10 cellular contexts compared by ENCODE assay signal in genomic region chr3:52518723-52519444, GRCh38. TPM values are rescaled to one million over a fixed set of nuclear protein-coding genes. Genes with fewer than 3 reads are reported as not detected.
DNase-seq lines count a peak whose midpoint lies in the region; ATAC-seq, FAIRE-seq and TF ChIP-seq lines count a peak whose summit lies in the region.
"Had no signal": no experiment of that assay in that cellular context is flagged by ENCODE, and none has a peak within 500 bp of the region (broad histone marks: within the 10 kb centered on the region; RNA-seq: fewer than 3 reads in every experiment).

No MANE protein-coding gene starts in this region.

- H3K4me2 ChIP-seq in SK-N-SH, result no peak overlapping the region
- H3K4me2 ChIP-seq in HepG2 (ENCODE audit: low read depth, low read length), result peak overlapping the region; percentile 15; the same call in 1 of the 2 replicates

- peaks cover 0 to 10% of the 10 kb centered on the region in 2 experiments; a peak in 1 of 4 replicates for H3K4me1 ChIP-seq in SK-N-SH (ENCODE audit: control insufficient read depth in 1 of 2, insufficient read depth in 2 of 2, low read depth in 1 of 2, low read length in 1 of 2)
- peaks cover 27% of the 10 kb centered on the region for H3K4me1 ChIP-seq in HepG2 (ENCODE audit: insufficient read depth, low read length)
- H3K4me1 ChIP-seq in transverse colon, result peaks cover 0 to 4% (median 0%) of the 10 kb centered on the region in 4 donors

- H3K4me3 ChIP-seq in SK-N-SH (ENCODE audit: low read depth in 2 of 2, low read length in 1 of 2) (no peak overlapping the region), HepG2 (replicated peaks in 1 of 3; ENCODE audit: insufficient read depth in 1 of 3, low read depth in 2 of 3, low read length in 3 of 3) (no peak overlapping the region), transverse colon (peak overlapping the region in 2 of 4 donors; percentile 18 to 35)

- DNase-seq in SK-N-SH, result peak; percentile 77
- no peak for DNase-seq in HepG2 (ENCODE audit: low spot score)
- peak; percentile 55 for DNase-seq in transverse colon
- no peak for DNase-seq in NCI-H2171 (lab: John Stamatoyannopoulos, UW)
- DNase-seq: NCI-H1930 had no signal

- H3K9ac ChIP-seq in SK-N-SH, result no peak overlapping the region
- no peak overlapping the region for H3K9ac ChIP-seq in HepG2 (ENCODE audit: insufficient read depth, low read depth, low read length)

- TF ChIP-seq CTCF in SK-N-SH (IDR thresholded peaks at IDR 0.05) (no peak), HepG2 (CRISPR knock-in tag; IDR thresholded peaks at IDR 0.05) (0 out of 2 replicates have a peak, but pooled peaks have one; percentile 25), transverse colon (IDR thresholded peaks at IDR 0.05) (no peak)

- POLR2A ChIA-PET in SK-N-SH (lab: Yijun Ruan, JAX), result interaction anchor here (0.8 kb wide), 1 partner anchor 8 kb away, joined by 3 read pairs; no protein-coding TSS in a partner anchor
- POLR2A ChIA-PET in HepG2 (lab: Yijun Ruan, JAX), result interaction anchor here (1.0 to 1.4 kb wide), 2 partner anchors 8 to 13 kb away, joined by 3 to 5 read pairs; no protein-coding TSS in a partner anchor

- H3K9me2 ChIP-seq in SK-N-SH, result no peaks in the 10 kb centered on the region

- TF ChIP-seq EP300 in SK-N-SH (IDR thresholded peaks at IDR 0.05; ENCODE audit: borderline replicate concordance in 1 of 2, low read depth in 1 of 2, low read length in 1 of 2) (no peak), HepG2 (IDR thresholded peaks at IDR 0.05; ENCODE audit: low read depth in 2 of 2, low read length in 2 of 2) (no peak), HepG2 (CRISPR knock-in tag; IDR thresholded peaks at IDR 0.05; ENCODE audit: borderline replicate concordance) (no peak), transverse colon (IDR thresholded peaks at IDR 0.05; ENCODE audit: low read depth) (no peak)

- H3K36me3 ChIP-seq in SK-N-SH (replicated peaks in 1 of 2; ENCODE audit: control insufficient read depth in 1 of 2, insufficient read depth in 2 of 2, low read length in 1 of 2) (peaks cover 0 to 5% of the 10 kb centered on the region in 2 experiments), HepG2 (replicated peaks in 1 of 2; ENCODE audit: control insufficient read depth in 1 of 2, insufficient read depth in 2 of 2, low read length in 2 of 2) (peaks cover 0 to 2% of the 10 kb centered on the region in 2 experiments; a peak in 2 of 5 replicates), transverse colon (no peaks in the 10 kb centered on the region)

- 71% methylated on average over 20 of the region's 50 CpGs for WGBS in SK-N-SH (ENCODE audit: low lambda C conversion rate)
- 67% methylated on average over 25 of the region's 50 CpGs for WGBS in HepG2 (ENCODE audit: low lambda C conversion rate)
- WGBS in transverse colon (ENCODE audit: low coverage in 1 of 2), 2 donors, result 51% methylated on average over 25 of the region's 50 CpGs; no CpG with 5 or more reads in 1 of the 2 donors

- H3K27ac ChIP-seq in SK-N-SH (ENCODE audit: low read depth in 2 of 2, low read length in 1 of 2), result no peak overlapping the region
- no peak overlapping the region for H3K27ac ChIP-seq in HepG2 (ENCODE audit: extremely low read length, insufficient read depth, low read length)
- H3K27ac ChIP-seq in transverse colon, result no peak overlapping the region

- ATAC-seq in SK-N-SH treated with all-trans-retinoic acid at 6 μM for 48 hours (no peak), esophagus mucosa (peak; percentile 27), HepG2 (peak; percentile 6; the same call in 1 of the 3 replicates), HG02571 (IDR thresholded peaks at IDR 0.05; ENCODE audit: unreplicated experiment) (no peak), HG03354 (IDR thresholded peaks at IDR 0.05; ENCODE audit: poor library complexity, severe bottlenecking, unreplicated experiment) (no peak)

- TF ChIP-seq POLR2A in HepG2 (IDR thresholded peaks at IDR 0.05; ENCODE audit: insufficient read depth in 1 of 2, low read depth in 2 of 2, low read length in 2 of 2) (no peak), transverse colon (IDR thresholded peaks at IDR 0.05) (no peak)

- no peak for FAIRE-seq in HepG2 (lab: Jason Lieb, UNC)

- no TSS peak for BruUV-seq in HepG2 (replicated peaks; lab: Mats Ljungman, UMichigan)

- no peaks in the 10 kb centered on the region for H4K20me1 ChIP-seq in SK-N-SH (ENCODE audit: insufficient read depth)
- H4K20me1 ChIP-seq in HepG2 (ENCODE audit: insufficient read depth, low read length), result no peaks in the 10 kb centered on the region

- TF ChIP-seq RAD21 in SK-N-SH (IDR thresholded peaks at IDR 0.05; ENCODE audit: low read length), result no peak
- TF ChIP-seq RAD21 in HepG2 (CRISPR knock-in tag; IDR thresholded peaks at IDR 0.05), result no peak

- in situ Hi-C loops in HepG2 (cut with HindIII; ENCODE audit: extremely low pct_ligation_motif_present, low pct_unique_long_range_greater_than_20kb), result no loop called here
- in situ Hi-C loops in transverse colon (cut with MboI; ENCODE audit: low pct_ligation_motif_present in 1 of 4, low pct_unique_long_range_greater_than_20kb in 1 of 4, low sequenced_read_pairs in 3 of 4), result no loop called here

- CTCF ChIA-PET in SK-N-SH (lab: Yijun Ruan, JAX), result interaction anchor here (0.5 to 1.4 kb wide), 3 partner anchors 60 to 107 kb away, joined by 3 to 4 read pairs (median 3); no protein-coding TSS in a partner anchor
- CTCF ChIA-PET in HepG2 (lab: Yijun Ruan, JAX; ENCODE audit: low intra/inter-chr PET ratio, low total read pairs), result no interaction called here

- H3K27me3 ChIP-seq in SK-N-SH (ENCODE audit: insufficient read depth), result no peaks in the 10 kb centered on the region
- H3K27me3 ChIP-seq in HepG2 (ENCODE audit: control insufficient read depth in 1 of 2, insufficient read depth in 2 of 2, low read length in 2 of 2), result peaks cover 17 to 44% of the 10 kb centered on the region in 2 experiments
- no peaks in the 10 kb centered on the region for H3K27me3 ChIP-seq in transverse colon

- no peaks in the 10 kb centered on the region for H3F3A ChIP-seq in SK-N-SH (replicated peaks; ENCODE audit: insufficient read depth)

- intact Hi-C loops in HepG2 (cut with micrococcal nuclease; ENCODE audit: unreplicated experiment) (no loop called here), transverse colon (cut with DNase I; ENCODE audit: low total_unique reads) (no loop called here)

- H3K9me3 ChIP-seq in SK-N-SH (no peaks in the 10 kb centered on the region), HepG2 (ENCODE audit: low read length) (no peaks in the 10 kb centered on the region), transverse colon (no peaks in the 10 kb centered on the region)

- H2AFZ ChIP-seq in SK-N-SH (ENCODE audit: low read depth) (no peak overlapping the region), HepG2 (ENCODE audit: low read length) (no peak overlapping the region)

- no peaks in the 10 kb centered on the region for H3K79me2 ChIP-seq in SK-N-SH (ENCODE audit: insufficient read depth)
- no peaks in the 10 kb centered on the region for H3K79me2 ChIP-seq in HepG2 (ENCODE audit: insufficient read depth, low read length)

RNA-seq across cellular contexts. Expression of gene NT5DC2, which starts 14.8 kb away (rescaled TPM):
- polyA plus RNA-seq in SK-N-SH (2012; rRNA removed), result 93.9 and 113 TPM in 2 replicates
- 67.9 and 104 TPM in 2 replicates for polyA plus RNA-seq in SK-N-SH (2012; cell fraction: cytosol; rRNA removed)
- 140 and 176 TPM in 2 replicates for polyA plus RNA-seq in SK-N-SH (2012; cell fraction: nucleus; rRNA removed)
- 55.0 TPM for total RNA-seq in esophagus mucosa
- 105 and 131 TPM in 2 replicates for total RNA-seq in HepG2 (2016; rRNA removed; fragmentation: Illumina TruSeq; extraction: Trizol)
- total RNA-seq in HepG2 (2016; cell fraction: cytosol; rRNA removed; fragmentation: Illumina TruSeq; extraction: Trizol; ENCODE audit: low read depth), result 335 and 351 TPM in 2 replicates
- 92.9 and 127 TPM in 2 replicates for total RNA-seq in HepG2 (2016; cell fraction: insoluble cytoplasmic fraction; rRNA removed; fragmentation: Illumina TruSeq; extraction: Trizol)
- total RNA-seq in HepG2 (2016; cell fraction: membrane; rRNA removed; fragmentation: Illumina TruSeq; extraction: Trizol), result 398 and 413 TPM in 2 replicates
- total RNA-seq in HepG2 (2016; cell fraction: nucleus; rRNA removed; fragmentation: Illumina TruSeq; extraction: Trizol), result 102 and 116 TPM in 2 replicates
- 217 and 240 TPM in 2 replicates for polyA plus RNA-seq in HepG2 (2011; rRNA removed)
- polyA plus RNA-seq in HepG2 (2011; cell fraction: cytosol; rRNA removed), result 148 and 220 TPM in 2 replicates
- 493 and 549 TPM in 2 replicates for polyA plus RNA-seq in HepG2 (2011; cell fraction: nucleus; rRNA removed)
- polyA plus RNA-seq in HepG2 (2012), result 109 and 144 TPM in 2 replicates
- polyA plus RNA-seq in HepG2 (2016; cell fraction: cytosol; fragmentation: Illumina TruSeq; extraction: Trizol; ENCODE audit: low read depth), result 760 and 829 TPM in 2 replicates
- polyA plus RNA-seq in HepG2 (2016; cell fraction: insoluble cytoplasmic fraction; fragmentation: Illumina TruSeq; extraction: Trizol; ENCODE audit: low read depth), result 161 and 192 TPM in 2 replicates
- 646 and 710 TPM in 2 replicates for polyA plus RNA-seq in HepG2 (2016; cell fraction: membrane; fragmentation: Illumina TruSeq; extraction: Trizol; ENCODE audit: low read depth)
- 319 and 344 TPM in 2 replicates for polyA plus RNA-seq in HepG2 (2016; cell fraction: nucleus; fragmentation: Illumina TruSeq; extraction: Trizol; ENCODE audit: insufficient read depth, low read depth)
- 166 and 240 TPM in 2 replicates for polyA minus RNA-seq in HepG2 (2011; rRNA and poly(A)+ RNA removed; ENCODE audit: low replicate concordance)
- 60.3 and 89.1 TPM in 2 replicates for polyA minus RNA-seq in HepG2 (2011; cell fraction: cytosol; rRNA and poly(A)+ RNA removed)
- 74.0 and 75.3 TPM in 2 replicates for polyA minus RNA-seq in HepG2 (2011; cell fraction: nucleus; rRNA and poly(A)+ RNA removed)
- 10 to 100 TPM in 2 of 4 donors, 1 to 10 TPM in 1, not detected in 1; 5.5 to 16.7 (median 14.9) TPM for total RNA-seq in transverse colon

RNA-seq across cellular contexts. Expression of gene UQCC5, which starts 17.5 kb away (rescaled TPM):
- polyA plus RNA-seq in SK-N-SH (2012; rRNA removed), result 43.8 and 124 TPM in 2 replicates
- polyA plus RNA-seq in SK-N-SH (2012; cell fraction: cytosol; rRNA removed), result 66.8 and 89.4 TPM in 2 replicates
- polyA plus RNA-seq in SK-N-SH (2012; cell fraction: nucleus; rRNA removed), result 25.8 and 41.7 TPM in 2 replicates
- 17.6 TPM for total RNA-seq in esophagus mucosa
- 29.5 and 33.7 TPM in 2 replicates for total RNA-seq in HepG2 (2016; rRNA removed; fragmentation: Illumina TruSeq; extraction: Trizol)
- total RNA-seq in HepG2 (2016; cell fraction: cytosol; rRNA removed; fragmentation: Illumina TruSeq; extraction: Trizol; ENCODE audit: low read depth), result 45.8 and 54.6 TPM in 2 replicates
- 26.7 and 30.2 TPM in 2 replicates for total RNA-seq in HepG2 (2016; cell fraction: insoluble cytoplasmic fraction; rRNA removed; fragmentation: Illumina TruSeq; extraction: Trizol)
- total RNA-seq in HepG2 (2016; cell fraction: membrane; rRNA removed; fragmentation: Illumina TruSeq; extraction: Trizol), result 28.0 and 35.7 TPM in 2 replicates
- total RNA-seq in HepG2 (2016; cell fraction: nucleus; rRNA removed; fragmentation: Illumina TruSeq; extraction: Trizol), result 13.6 and 19.8 TPM in 2 replicates
- polyA plus RNA-seq in HepG2 (2011; rRNA removed), result 15.4 and 15.7 TPM in 2 replicates
- 16.5 and 17.9 TPM in 2 replicates for polyA plus RNA-seq in HepG2 (2011; cell fraction: cytosol; rRNA removed)
- polyA plus RNA-seq in HepG2 (2011; cell fraction: nucleus; rRNA removed), result 23.9 and 45.2 TPM in 2 replicates
- polyA plus RNA-seq in HepG2 (2012), result 7.0 and 36.2 TPM in 2 replicates
- polyA plus RNA-seq in HepG2 (2016; cell fraction: cytosol; fragmentation: Illumina TruSeq; extraction: Trizol; ENCODE audit: low read depth), result 58.7 and 84.5 TPM in 2 replicates
- polyA plus RNA-seq in HepG2 (2016; cell fraction: insoluble cytoplasmic fraction; fragmentation: Illumina TruSeq; extraction: Trizol; ENCODE audit: low read depth), result 49.0 and 49.7 TPM in 2 replicates
- 35.2 and 53.6 TPM in 2 replicates for polyA plus RNA-seq in HepG2 (2016; cell fraction: membrane; fragmentation: Illumina TruSeq; extraction: Trizol; ENCODE audit: low read depth)
- polyA plus RNA-seq in HepG2 (2016; cell fraction: nucleus; fragmentation: Illumina TruSeq; extraction: Trizol; ENCODE audit: insufficient read depth, low read depth), result 38.0 and 44.8 TPM in 2 replicates
- polyA minus RNA-seq in HepG2 (2011; rRNA and poly(A)+ RNA removed; ENCODE audit: low replicate concordance), result 9.6 and 17.6 TPM in 2 replicates
- polyA minus RNA-seq in HepG2 (2011; cell fraction: cytosol; rRNA and poly(A)+ RNA removed), result 5.4 and 10.7 TPM in 2 replicates
- polyA minus RNA-seq in HepG2 (2011; cell fraction: nucleus; rRNA and poly(A)+ RNA removed), result 13.0 and 14.4 TPM in 2 replicates
- total RNA-seq in transverse colon, result 10 to 100 TPM in 1 of 4 donors, 1 to 10 TPM in 2, not detected in 1; 2.6 to 22.1 (median 4.0) TPM

RNA-seq across cellular contexts. Expression of gene STAB1, which starts 23.7 kb away (rescaled TPM):
- polyA plus RNA-seq in SK-N-SH (2012; rRNA removed) (0.03 and 0.05 TPM in 2 replicates), HepG2 (2011; rRNA removed) (0.34 and 0.59 TPM in 2 replicates)
- 0.01 TPM in 2 replicates for polyA plus RNA-seq in SK-N-SH (2012; cell fraction: cytosol; rRNA removed)
- 0.12 and 0.32 TPM in 2 replicates for polyA plus RNA-seq in SK-N-SH (2012; cell fraction: nucleus; rRNA removed)
- total RNA-seq in esophagus mucosa (21.2 TPM), HepG2 (2016; rRNA removed; fragmentation: Illumina TruSeq; extraction: Trizol) (0.09 and 0.28 TPM in 2 replicates), transverse colon (100 to 1,000 TPM in 1 of 4 donors, 10 to 100 TPM in 3; 42.6 to 152 (median 70.3) TPM)
- not detected in 2 replicates for total RNA-seq in HepG2 (2016; cell fraction: cytosol; rRNA removed; fragmentation: Illumina TruSeq; extraction: Trizol; ENCODE audit: low read depth)
- 0.11 and 0.18 TPM in 2 replicates for total RNA-seq in HepG2 (2016; cell fraction: insoluble cytoplasmic fraction; rRNA removed; fragmentation: Illumina TruSeq; extraction: Trizol)
- 0.31 TPM in 1 of 2 replicates, not detected in the other for total RNA-seq in HepG2 (2016; cell fraction: membrane; rRNA removed; fragmentation: Illumina TruSeq; extraction: Trizol)
- total RNA-seq in HepG2 (2016; cell fraction: nucleus; rRNA removed; fragmentation: Illumina TruSeq; extraction: Trizol), result 0.13 and 0.16 TPM in 2 replicates
- polyA plus RNA-seq in HepG2 (2011; cell fraction: cytosol; rRNA removed), result 0.13 and 0.16 TPM in 2 replicates
- 4.1 and 4.3 TPM in 2 replicates for polyA plus RNA-seq in HepG2 (2011; cell fraction: nucleus; rRNA removed)
- polyA plus RNA-seq in HepG2 (2012), result 0.23 and 0.24 TPM in 2 replicates
- 0.02 and 0.14 TPM in 2 replicates for polyA plus RNA-seq in HepG2 (2016; cell fraction: cytosol; fragmentation: Illumina TruSeq; extraction: Trizol; ENCODE audit: low read depth)
- polyA plus RNA-seq in HepG2 (2016; cell fraction: insoluble cytoplasmic fraction; fragmentation: Illumina TruSeq; extraction: Trizol; ENCODE audit: low read depth), result 0.10 TPM in 1 of 2 replicates, not detected in the other
- polyA plus RNA-seq in HepG2 (2016; cell fraction: membrane; fragmentation: Illumina TruSeq; extraction: Trizol; ENCODE audit: low read depth), result not detected in 2 replicates
- 0.30 TPM in 1 of 2 replicates, not detected in the other for polyA plus RNA-seq in HepG2 (2016; cell fraction: nucleus; fragmentation: Illumina TruSeq; extraction: Trizol; ENCODE audit: insufficient read depth, low read depth)
- 0.26 and 1.0 TPM in 2 replicates for polyA minus RNA-seq in HepG2 (2011; rRNA and poly(A)+ RNA removed; ENCODE audit: low replicate concordance)
- 0.30 TPM in 1 of 2 replicates, not detected in the other for polyA minus RNA-seq in HepG2 (2011; cell fraction: cytosol; rRNA and poly(A)+ RNA removed)
- 0.50 and 0.90 TPM in 2 replicates for polyA minus RNA-seq in HepG2 (2011; cell fraction: nucleus; rRNA and poly(A)+ RNA removed)
- polyA plus RNA-seq: IgD-negative memory B cell had no signal

Comparison
In these comparisons a context has a peak if more than half of its experiments do, and no peak if none do; other contexts are left out.
1. DNase-seq: peak in SK-N-SH (single experiment) and transverse colon (single experiment); none in HepG2 (single experiment) and NCI-H2171 (single experiment).
2. ATAC-seq: peak in esophagus mucosa (single experiment) and HepG2 (single experiment); none in SK-N-SH treated with all-trans-retinoic acid at 6 μM for 48 hours (single experiment), HG02571 (single experiment) and HG03354 (single experiment).
3. RNA of gene STAB1, which starts 23.7 kb away (total RNA-seq): 42.6 to 152 TPM in transverse colon and 21.2 TPM in esophagus mucosa (single experiment); 0.09 to 0.31 TPM in HepG2; every median in the first group is over 10 times any median in the second.
4. Of the 25 proteins assayed by ChIP-seq in both HepG2 and SK-N-SH: peak only in HepG2: CTCF; only in SK-N-SH: none; in both: none; in neither: 24.